ENCODE assay signal across 2 cellular contexts in the genomic region with DNA sequence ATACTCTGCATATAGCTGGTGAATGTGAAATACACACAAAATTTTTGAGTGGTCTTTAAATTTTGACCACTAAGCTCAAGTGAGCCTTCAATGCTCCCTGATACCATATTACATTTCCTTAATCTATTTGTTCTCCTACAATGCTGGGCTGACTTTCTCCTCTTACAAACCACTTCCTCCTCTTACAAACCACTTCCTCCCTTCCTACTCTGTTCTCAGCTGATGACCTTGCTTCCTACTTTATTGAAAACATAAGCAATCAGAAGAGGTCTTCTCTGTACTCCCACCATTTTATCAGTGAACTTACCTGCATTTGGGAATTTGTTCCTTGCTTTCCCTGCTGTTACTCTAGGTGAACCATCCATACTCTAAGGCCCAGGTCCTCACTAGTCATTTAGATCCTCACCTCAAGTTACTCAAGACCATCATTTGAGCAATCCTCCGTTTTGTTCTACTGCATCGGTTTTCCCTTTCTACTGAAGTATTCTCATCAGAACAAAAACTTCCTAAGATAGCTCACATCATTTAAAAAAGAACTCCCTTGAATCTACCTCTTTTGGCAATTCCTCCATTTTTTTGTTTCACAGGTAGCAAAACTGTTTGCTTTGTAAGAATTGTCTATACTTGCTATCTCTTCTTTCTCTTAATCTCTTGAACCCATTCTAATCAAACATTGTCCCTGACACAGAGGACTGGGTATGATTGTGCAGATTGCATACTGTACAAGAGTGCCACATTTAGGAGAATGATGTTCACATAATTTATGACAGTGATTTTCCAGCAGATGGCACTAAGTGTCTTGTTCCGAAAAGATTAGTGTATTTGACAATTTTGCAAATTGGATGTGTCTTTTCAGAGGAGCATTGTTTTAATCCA.
A peak's percentile ranks its signal among the peaks of the same experiment; 100 is the strongest.
TF ChIP-seq lines count a peak whose summit lies in the region.

No MANE protein-coding gene starts in this region.

TF ChIP-seq in IMR-90, 13 proteins besides CTCF, POLR2A, EP300 and RAD21:
- TF ChIP-seq MXI1 (IDR thresholded peaks at IDR 0.05; ENCODE audit: borderline replicate concordance, low read depth, low read length): no peak
- TF ChIP-seq RCOR1 (IDR thresholded peaks at IDR 0.05; ENCODE audit: insufficient replicate concordance, low read length): no peak
- no peak for TF ChIP-seq CHD1 (IDR thresholded peaks at IDR 0.05; ENCODE audit: low read depth, low read length)
- TF ChIP-seq BHLHE40 (IDR thresholded peaks at IDR 0.05; ENCODE audit: low read depth, low read length): no peak
- TF ChIP-seq SMC3 (IDR thresholded peaks at IDR 0.05; ENCODE audit: low read depth, low read length): peak; percentile 70
- no peak for TF ChIP-seq RFX5 (IDR thresholded peaks at IDR 0.05; ENCODE audit: low read depth, low read length)

TF ChIP-seq in SK-N-SH, 30 proteins besides CTCF, POLR2A, EP300 and RAD21:
- TF ChIP-seq SMC3 (IDR thresholded peaks at IDR 0.05; ENCODE audit: low read depth, low read length) (peak; percentile 66), RCOR1 (IDR thresholded peaks at IDR 0.05; ENCODE audit: low read length) (0 out of 2 replicates have a peak, but pooled peaks have one; percentile 12)
- TF ChIP-seq, protein P1, sequence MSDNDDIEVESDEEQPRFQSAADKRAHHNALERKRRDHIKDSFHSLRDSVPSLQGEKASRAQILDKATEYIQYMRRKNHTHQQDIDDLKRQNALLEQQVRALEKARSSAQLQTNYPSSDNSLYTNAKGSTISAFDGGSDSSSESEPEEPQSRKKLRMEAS (IDR thresholded peaks at IDR 0.05; ENCODE audit: low read depth): no peak
TF ChIP-seq in SK-N-SH: peak in this region for 2.
